ENCODE assay signal across 7 cellular contexts in genomic region chr2:148647711-148648110, GRCh38. TPM values are rescaled to one million over a fixed set of nuclear protein-coding genes. Genes with fewer than 3 reads are reported as not detected.
DNase-seq lines count a peak whose midpoint lies in the region; ATAC-seq and TF ChIP-seq lines count a peak whose summit lies in the region.
"Not testable (repeated sequence)": the region's sequence is repeated elsewhere in the genome, so short reads cannot be mapped to it uniquely, and the experiment has no call there.

No MANE protein-coding gene starts in this region.

- dilution Hi-C loops in mammary epithelial cell (cut with HindIII; ENCODE audit: low sequenced_read_pairs), result not testable (repeated sequence)

- POLR2A ChIA-PET in Caco-2 (lab: Charles Lee), result not testable (repeated sequence)
- POLR2A ChIA-PET in T-cell (lab: Charles Lee), result interaction anchor here (0.6 kb wide), 2 partner anchors 41 to 627 kb away, joined by 9 to 13 read pairs; partner anchors contain the start of genes MBD5 (in 1 of the 2) and ORC4 (in 1 of the 2)

- not testable (repeated sequence) for H3K79me1 ChIP-seq in trophoblast cell (ENCODE audit: low read length)

- H4K91ac ChIP-seq in trophoblast cell (ENCODE audit: low read depth, low read length), result not testable (repeated sequence)

- not testable (repeated sequence) for H3K4me3 Mint-ChIP-seq in Caco-2 (ENCODE audit: unreplicated experiment)
- H3K4me3 Mint-ChIP-seq in T-cell, result peak overlapping the region in 2 of 3 donors; percentile 17 to 38
- peak overlapping the region; percentile 30 for H3K4me3 Mint-ChIP-seq in activated naive CD4-positive, alpha-beta T cell treated with anti-CD3 and anti-CD28 coated beads, Interleukin-2, amount 50 U/mL, for 24 hours

- BruUV-seq in Caco-2 (replicated peaks; lab: Mats Ljungman, UMichigan) (TSS peak; percentile 4), mammary epithelial cell (replicated peaks; lab: Mats Ljungman, UMichigan) (TSS peak; percentile 9)

- not testable (repeated sequence) for H3K9me3 Mint-ChIP-seq in Caco-2 (ENCODE audit: unreplicated experiment); T-cell; activated naive CD4-positive, alpha-beta T cell treated with anti-CD3 and anti-CD28 coated beads, Interleukin-2, amount 50 U/mL, for 24 hours

- TF ChIP-seq POLR2A in NB4 (IDR thresholded peaks at IDR 0.05; ENCODE audit: extremely low read depth, insufficient read length), result not testable (repeated sequence)

- TF ChIP-seq CTCF in Caco-2 (IDR thresholded peaks at IDR 0.05; ENCODE audit: insufficient read depth in 1 of 2, low read depth in 1 of 2, low read length in 1 of 2, severe bottlenecking in 1 of 2, unreplicated experiment in 1 of 2); NB4 (IDR thresholded peaks at IDR 0.05; ENCODE audit: low read depth, low read length); mammary epithelial cell (conservative IDR thresholded peaks at IDR 0.05 in 1 of 2, IDR thresholded peaks at IDR 0.05 in 1 of 2; ENCODE audit: extremely low read depth in 1 of 2, insufficient read depth in 1 of 2, low read depth in 1 of 2, low read length in 2 of 2): not testable (repeated sequence)

- H3K36me3 Mint-ChIP-seq in Caco-2 (ENCODE audit: insufficient read depth, unreplicated experiment) (peaks cover 16% of the 10 kb centered on the region), T-cell (peaks cover 11% of the 10 kb centered on the region)
- H3K36me3 Mint-ChIP-seq in activated naive CD4-positive, alpha-beta T cell treated with anti-CD3 and anti-CD28 coated beads, Interleukin-2, amount 50 U/mL, for 24 hours, result not testable (repeated sequence)

- not testable (repeated sequence) for H2BK120ac ChIP-seq in trophoblast cell (ENCODE audit: insufficient read depth, low read length, poor library complexity)

- DNase-seq in Caco-2; NB4 (ENCODE audit: low read depth); T-cell; mammary epithelial cell; trophoblast cell: not testable (repeated sequence)
- DNase-seq in midbrain (lab: John Stamatoyannopoulos, UW), result peak; percentile 4

- not testable (repeated sequence) for H3K36me3 ChIP-seq in Caco-2 (ENCODE audit: control insufficient read depth, insufficient read depth, low read length); mammary epithelial cell (ENCODE audit: insufficient read depth, low read length); trophoblast cell (ENCODE audit: control insufficient read depth in 1 of 2, insufficient read depth in 2 of 2, low read length in 2 of 2)

- intact Hi-C loops in Caco-2 (cut with micrococcal nuclease; ENCODE audit: unreplicated experiment) (loop anchor here (5.0 to 10.0 kb wide), 3 partner anchors 100 to 723 kb away; partner anchors contain the start of genes MBD5 and ORC4), mammary epithelial cell (cut with micrococcal nuclease) (loop anchor here (5.0 to 10.0 kb wide), 2 partner anchors 225 to 917 kb away; no protein-coding TSS in a partner anchor)

- not testable (repeated sequence) for H3K9ac ChIP-seq in mammary epithelial cell (ENCODE audit: insufficient read depth, low read length); trophoblast cell (ENCODE audit: low read length)

- not testable (repeated sequence) for H3K27ac ChIP-seq in mammary epithelial cell (ENCODE audit: insufficient read depth, low read depth, low read length); trophoblast cell (ENCODE audit: low read depth, low read length)

- not testable (repeated sequence) for H3K4me2 ChIP-seq in mammary epithelial cell (ENCODE audit: insufficient read depth, low read depth, low read length); trophoblast cell (ENCODE audit: low read length)

- not testable (repeated sequence) for H2BK5ac ChIP-seq in trophoblast cell (ENCODE audit: low read depth, low read length, poor library complexity)

- not testable (repeated sequence) for H3K14ac ChIP-seq in trophoblast cell (ENCODE audit: low read length)

- H2BK12ac ChIP-seq in trophoblast cell (ENCODE audit: low read length), result not testable (repeated sequence)

- not testable (repeated sequence) for ATAC-seq in T-cell (replicated peaks in 1 of 4)

- CTCF ChIA-PET in Caco-2 (lab: Charles Lee), result interaction anchor here (0.6 kb wide), 1 partner anchor 288 kb away, joined by 10 read pairs; no protein-coding TSS in a partner anchor
- CTCF ChIA-PET in T-cell (lab: Charles Lee), result interaction anchor here (0.6 to 0.9 kb wide), 4 partner anchors 13 to 658 kb away, joined by 3 to 7 read pairs (median 4); no protein-coding TSS in a partner anchor
- CTCF ChIA-PET in mammary epithelial cell (lab: Charles Lee; ENCODE audit: low non-redundant PET), result not testable (repeated sequence)

- not testable (repeated sequence) for H3K27ac Mint-ChIP-seq in Caco-2 (ENCODE audit: unreplicated experiment); T-cell; activated naive CD4-positive, alpha-beta T cell treated with anti-CD3 and anti-CD28 coated beads, Interleukin-2, amount 50 U/mL, for 24 hours

- not testable (repeated sequence) for H3K23ac ChIP-seq in trophoblast cell (ENCODE audit: low read length)

- peaks cover 75% of the 10 kb centered on the region for H3K79me2 ChIP-seq in mammary epithelial cell (ENCODE audit: insufficient read depth, low read length)
- not testable (repeated sequence) for H3K79me2 ChIP-seq in trophoblast cell (ENCODE audit: control insufficient read depth, insufficient read depth, low read length, poor library complexity)

- H3K4ac ChIP-seq in trophoblast cell (ENCODE audit: low read depth, low read length), result peak overlapping the region; percentile 76

- not testable (repeated sequence) for H3K27me3 Mint-ChIP-seq in Caco-2 (ENCODE audit: insufficient read depth, unreplicated experiment); T-cell; activated naive CD4-positive, alpha-beta T cell treated with anti-CD3 and anti-CD28 coated beads, Interleukin-2, amount 50 U/mL, for 24 hours

- WGBS in mammary epithelial cell (ENCODE audit: low coverage, missing lambda C conversion rate), result 99% methylated on average over 9 of the region's 12 CpGs
- no CpG with 5 or more reads among the region's 12 CpGs for WGBS in trophoblast cell (ENCODE audit: extremely low coverage, insufficient coverage, insufficient read length)

- H3K18ac ChIP-seq in trophoblast cell (ENCODE audit: low read length), result not testable (repeated sequence)

- H3K4me1 ChIP-seq in Caco-2; trophoblast cell (ENCODE audit: control insufficient read depth in 1 of 2, insufficient read depth in 2 of 2, low read length in 2 of 2): not testable (repeated sequence)
- H3K4me1 ChIP-seq in mammary epithelial cell (ENCODE audit: insufficient read depth, low read length), result peaks cover 18% of the 10 kb centered on the region

- not testable (repeated sequence) for H3K27me3 ChIP-seq in Caco-2 (replicated peaks; ENCODE audit: control insufficient read depth, insufficient read depth, low read length); mammary epithelial cell (ENCODE audit: insufficient read depth, low read length); trophoblast cell (ENCODE audit: insufficient read depth, low read length)

- H4K20me1 ChIP-seq in mammary epithelial cell (ENCODE audit: insufficient read depth, low read length), result peaks cover 11% of the 10 kb centered on the region

- not testable (repeated sequence) for H3K9me3 ChIP-seq in Caco-2; mammary epithelial cell (replicated peaks; ENCODE audit: insufficient read depth, low read length); trophoblast cell (ENCODE audit: insufficient read depth, low read depth, low read length)

- H4K8ac ChIP-seq in trophoblast cell (ENCODE audit: low read depth, low read length), result not testable (repeated sequence)

- not testable (repeated sequence) for H2AFZ ChIP-seq in mammary epithelial cell (ENCODE audit: low read depth, low read length); trophoblast cell (ENCODE audit: insufficient read depth, low read length, poor library complexity)

- H3K4me1 Mint-ChIP-seq in Caco-2 (ENCODE audit: low read depth, unreplicated experiment), result peaks cover 35% of the 10 kb centered on the region
- peaks cover 69 to 71% (median 71%) of the 10 kb centered on the region in 3 donors for H3K4me1 Mint-ChIP-seq in T-cell
- H3K4me1 Mint-ChIP-seq in activated naive CD4-positive, alpha-beta T cell treated with anti-CD3 and anti-CD28 coated beads, Interleukin-2, amount 50 U/mL, for 24 hours, result peaks cover 68% of the 10 kb centered on the region

- in situ Hi-C loops in mammary epithelial cell (cut with MboI; ENCODE audit: low sequenced_read_pairs in 2 of 2), result not testable (repeated sequence)

- not testable (repeated sequence) for H4K12ac ChIP-seq in trophoblast cell (ENCODE audit: low read depth, low read length)

- H3K4me3 ChIP-seq in Caco-2 (ENCODE audit: low read depth, low read length); mammary epithelial cell (replicated peaks in 1 of 3; ENCODE audit: insufficient read depth in 1 of 3, low read depth in 2 of 3, low read length in 3 of 3); trophoblast cell (ENCODE audit: low read depth, low read length): not testable (repeated sequence)
- peak overlapping the region; percentile 3 for H3K4me3 ChIP-seq in NB4 (ENCODE audit: low read depth, low read length)

- H2AK5ac ChIP-seq in trophoblast cell (ENCODE audit: low read length), result not testable (repeated sequence)

RNA-seq across cellular contexts. Expression of gene EPC2, which starts 3.2 kb away (rescaled TPM):
- 27.7 and 32.0 TPM in 2 replicates for total RNA-seq in Caco-2 (2022)
- total RNA-seq in T-cell, result 10 to 100 TPM; 54.3 to 84.3 (median 66.9) TPM
- total RNA-seq in mammary epithelial cell, result 10 to 100 TPM; 17.3 to 20.6 TPM
- polyA plus RNA-seq in mammary epithelial cell, result 7.3 TPM
- polyA minus RNA-seq in mammary epithelial cell, result 8.3 TPM
- 15.6 and 16.0 TPM in 2 replicates for polyA plus RNA-seq in trophoblast cell (2013)
